8 cellular contexts compared by ENCODE assay signal in the genomic region with DNA sequence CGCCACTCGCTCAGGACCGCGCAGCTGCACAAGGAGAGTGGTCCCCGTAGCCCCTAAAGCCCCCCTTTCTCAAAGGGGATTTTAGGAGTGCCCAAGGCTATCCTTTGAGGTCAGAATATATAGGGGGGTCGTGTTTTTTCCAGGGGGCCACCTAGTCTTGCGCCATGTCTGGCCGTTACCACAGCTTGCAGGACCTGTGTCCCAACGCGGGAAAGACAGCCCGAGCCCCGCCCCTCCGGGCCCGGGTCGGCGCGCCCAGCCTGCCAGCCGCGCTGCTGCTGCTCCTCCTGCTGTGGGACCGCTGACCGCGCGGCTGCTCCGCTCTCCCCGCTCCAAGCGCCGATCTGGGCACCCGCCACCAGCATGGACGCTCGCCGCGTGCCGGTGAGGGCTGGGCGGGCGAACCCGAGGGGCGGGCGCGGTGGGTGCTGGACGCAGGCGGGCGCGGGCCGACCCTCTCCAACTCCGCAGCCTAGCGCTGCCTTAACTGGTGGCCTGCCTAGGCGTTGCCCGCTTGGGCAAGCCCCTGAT. TPM values are rescaled to one million over a fixed set of nuclear protein-coding genes. Genes with fewer than 3 reads are reported as not detected.
A peak's percentile ranks its signal among the peaks of the same experiment; 100 is the strongest.
DNase-seq lines count a peak whose midpoint lies in the region; ATAC-seq and TF ChIP-seq lines count a peak whose summit lies in the region.

A gene (plus strand): TSS at position 272 of the 531 bp plus-strand sequence. CDS start 92 bp downstream, at position 364.

- H3K4me1 Mint-ChIP-seq in activated CD4-positive, alpha-beta memory T cell treated with anti-CD3 and anti-CD28 coated beads for 36 hours (ENCODE audit: low read depth), result peaks cover 41% of the 10 kb centered on the region
- H3K4me1 Mint-ChIP-seq in endothelial cell (ENCODE audit: unreplicated experiment), result peaks cover 16% of the 10 kb centered on the region

- H3K27ac Mint-ChIP-seq in activated CD4-positive, alpha-beta memory T cell treated with anti-CD3 and anti-CD28 coated beads for 36 hours, result peak within 1 kb of the TSS; percentile 93
- peak within 1 kb of the TSS; percentile 78 for H3K27ac Mint-ChIP-seq in endothelial cell (ENCODE audit: unreplicated experiment)

- ATAC-seq in HG03378 (IDR thresholded peaks at IDR 0.05; ENCODE audit: unreplicated experiment) (peak; percentile 45), mucosa of descending colon (peak; percentile 89)

- H3K4me1 ChIP-seq in mucosa of descending colon (ENCODE audit: low read depth), result peaks cover 6% of the 10 kb centered on the region

- peaks cover 23% of the 10 kb centered on the region for H3K36me3 Mint-ChIP-seq in activated CD4-positive, alpha-beta memory T cell treated with anti-CD3 and anti-CD28 coated beads for 36 hours
- H3K36me3 Mint-ChIP-seq in endothelial cell (ENCODE audit: low read depth, unreplicated experiment), result no peaks in the 10 kb centered on the region

- H3K27me3 Mint-ChIP-seq in activated CD4-positive, alpha-beta memory T cell treated with anti-CD3 and anti-CD28 coated beads for 36 hours, result peaks cover 47% of the 10 kb centered on the region
- peaks cover 1% of the 10 kb centered on the region for H3K27me3 Mint-ChIP-seq in endothelial cell (ENCODE audit: unreplicated experiment)

- POLR2A ChIA-PET in activated CD4-positive, alpha-beta memory T cell treated with anti-CD3 and anti-CD28 coated beads for 36 hours (lab: Charles Lee), result interaction anchor here (0.8 to 1.1 kb wide), 3 partner anchors 68 to 894 kb away, joined by 3 to 4 read pairs (median 3); a partner anchor contains a TSS

- CTCF ChIA-PET in activated CD4-positive, alpha-beta memory T cell treated with anti-CD3 and anti-CD28 coated beads for 36 hours (lab: Charles Lee), result no interaction called here

- no peaks in the 10 kb centered on the region for H3K9me3 Mint-ChIP-seq in activated CD4-positive, alpha-beta memory T cell treated with anti-CD3 and anti-CD28 coated beads for 36 hours
- H3K9me3 Mint-ChIP-seq in endothelial cell (ENCODE audit: unreplicated experiment), result no peaks in the 10 kb centered on the region

- TF ChIP-seq CTCF in C4-2B (conservative IDR thresholded peaks at IDR 0.05) (peak; percentile 9), endothelial cell (IDR thresholded peaks at IDR 0.05; ENCODE audit: unreplicated experiment) (no peak), mucosa of descending colon (IDR thresholded peaks at IDR 0.05) (no peak)

- H3K4me3 ChIP-seq in mucosa of descending colon, result peak within 1 kb of the TSS; percentile 15

- H3K27ac ChIP-seq in C4-2B, result peak within 1 kb of the TSS; percentile 91

- intact Hi-C loops in activated CD4-positive, alpha-beta memory T cell treated with anti-CD3 and anti-CD28 coated beads for 36 hours (cut with micrococcal nuclease), result loop anchor here (1.0 to 10.0 kb wide), 6 partner anchors 68 to 608 kb away; no protein-coding TSS in a partner anchor
- intact Hi-C loops in mucosa of descending colon (cut with DNase I, micrococcal nuclease), result no loop called here

- DNase-seq in GM19238 (ENCODE audit: insufficient read length, low spot score) (peak; percentile 70), NCI-H526 (lab: John Stamatoyannopoulos, UW) (peak; percentile 77 to 87), endothelial cell (ENCODE audit: low spot score) (peak; percentile 80), mucosa of descending colon (peak; percentile 77 to 86 (median 79))
- peak; percentile 78 for DNase-seq in activated CD4-positive, alpha-beta memory T cell treated with anti-CD3 and anti-CD28 coated beads for 36 hours
- DNase-seq in stimulated activated naive CD4-positive, alpha-beta T cell treated with Interleukin-2 at 50 U/mL for 16 hours (lab: John Stamatoyannopoulos, UW), result peak; percentile 36

- H3K36me3 ChIP-seq in mucosa of descending colon (ENCODE audit: low read depth), result no peaks in the 10 kb centered on the region

- no peaks in the 10 kb centered on the region for H3K9me3 ChIP-seq in mucosa of descending colon

- peak within 1 kb of the TSS; percentile 84 for H3K4me3 Mint-ChIP-seq in activated CD4-positive, alpha-beta memory T cell treated with anti-CD3 and anti-CD28 coated beads for 36 hours
- peak within 1 kb of the TSS; percentile 95 for H3K4me3 Mint-ChIP-seq in endothelial cell (ENCODE audit: unreplicated experiment)

RNA-seq across cellular contexts. Expression of the gene that starts here (rescaled TPM):
- 10 to 100 TPM; 59.9 to 64.1 TPM for total RNA-seq in activated CD4-positive, alpha-beta memory T cell treated with anti-CD3 and anti-CD28 coated beads for 36 hours
- total RNA-seq in endothelial cell (ENCODE audit: unreplicated experiment) (13.0 TPM), mucosa of descending colon (10 to 100 TPM in 2 of 3 donors, 1 to 10 TPM in 1; 9.3 to 43.6 (median 23.0) TPM)

Comparison
In these comparisons a context has a peak if more than half of its experiments do, and no peak if none do; other contexts are left out.
1. Peak in every context shown above with its lines: DNase-seq, ATAC-seq, H3K4me3 ChIP-seq and H3K27ac ChIP-seq.